In the genomic region with DNA sequence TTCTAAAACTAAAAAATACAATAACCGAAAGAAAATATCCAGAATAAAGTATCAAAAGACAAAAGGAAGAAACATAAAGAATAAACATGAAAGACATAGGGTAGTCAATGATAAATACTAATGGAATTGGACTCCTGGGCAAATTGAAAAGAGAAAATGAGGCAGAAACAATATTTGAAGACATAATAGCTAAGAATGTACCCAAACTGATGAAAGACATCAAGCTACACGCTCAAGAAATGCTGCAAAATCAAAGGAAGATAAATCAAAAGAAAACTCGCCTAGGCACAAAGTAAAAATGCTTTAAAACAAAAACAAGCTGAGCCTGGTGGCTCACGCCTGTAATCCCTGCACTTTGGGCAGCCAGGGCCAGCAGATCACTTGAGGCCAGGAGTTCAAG, we compare ENCODE assay signal across 5 cellular contexts.
"Had no signal": no experiment of that assay in that cellular context is flagged by ENCODE, and none has a peak within 500 bp of the region (broad histone marks: within the 10 kb centered on the region; RNA-seq: fewer than 3 reads in every experiment).

No MANE protein-coding gene starts in this region.

- H3K27ac Mint-ChIP-seq: IgD-negative memory B cell had no signal

- DNase-seq: IMR-90, KBM-7 had no signal

- H3K27ac ChIP-seq: HL-60 had no signal

- H3K27me3 Mint-ChIP-seq: IgD-negative memory B cell had no signal

- H3K4me3 ChIP-seq: K562 had no signal
